Comparison of ENCODE assay signal across 9 cellular contexts in the genomic region with DNA sequence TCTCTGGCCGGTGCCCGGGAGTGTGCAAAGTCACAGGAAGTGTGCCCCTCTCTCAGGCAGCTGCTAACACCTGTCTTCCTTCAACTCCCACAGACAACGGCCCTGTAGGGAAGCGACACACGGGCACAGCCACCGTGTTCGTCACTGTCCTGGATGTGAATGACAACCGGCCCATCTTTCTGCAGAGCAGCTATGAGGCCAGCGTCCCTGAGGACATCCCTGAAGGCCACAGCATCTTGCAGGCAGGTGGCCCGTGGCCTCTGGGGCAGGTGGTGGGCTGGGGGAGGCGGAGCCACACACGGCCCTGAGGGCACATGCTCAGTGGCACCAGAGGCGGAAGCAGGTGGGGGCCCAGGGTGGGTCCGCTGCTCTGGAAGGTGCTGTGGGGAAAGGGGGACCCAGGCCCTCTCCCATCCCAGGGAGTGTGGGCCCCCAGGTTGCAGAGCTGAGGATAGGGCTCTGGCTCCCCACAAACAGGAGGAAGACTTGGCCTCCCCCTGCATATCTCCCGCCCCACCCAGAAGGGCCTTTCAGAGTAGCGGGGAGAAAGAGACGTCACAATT. TPM values are rescaled to one million over a fixed set of nuclear protein-coding genes. Genes with fewer than 3 reads are reported as not detected.
DNase-seq lines count a peak whose midpoint lies in the region; ATAC-seq and TF ChIP-seq lines count a peak whose summit lies in the region.
"Had no signal": no experiment of that assay in that cellular context is flagged by ENCODE, and none has a peak within 500 bp of the region (broad histone marks: within the 10 kb centered on the region; RNA-seq: fewer than 3 reads in every experiment).

No MANE protein-coding gene starts in this region.

- peaks cover 8% of the 10 kb centered on the region for H3K4me1 ChIP-seq in GM23338 (ENCODE audit: insufficient read depth)
- H3K4me1 ChIP-seq in right cardiac atrium (ENCODE audit: control insufficient read depth, insufficient read depth, low read length): peaks cover 24% of the 10 kb centered on the region

- H3K4me3 Mint-ChIP-seq in GM23338: no peak overlapping the region
- H3K4me3 Mint-ChIP-seq in activated T-cell treated with anti-CD3 and anti-CD28 coated beads, Interleukin-2, amount 50 U/mL, for 72 hours: peak overlapping the region; percentile 85 to 87

- DNase-seq in GM23338 (ENCODE audit: low spot score) (no peak), right cardiac atrium (no peak), KG1 (lab: John Stamatoyannopoulos, UW) (no peak), GDM1 (lab: John Stamatoyannopoulos, UW) (no peak), medulla oblongata (ENCODE audit: extremely low spot score) (no peak)
- DNase-seq in activated T-cell treated with anti-CD3 and anti-CD28 coated beads, Interleukin-2, amount 50 U/mL, for 72 hours: no peak
- DNase-seq in stimulated activated CD8-positive, alpha-beta memory T cell treated with anti-CD3 and anti-CD28 coated beads, Interleukin-4, amount 100 ng/mL, for 48 hours: peak; percentile 50

- no peaks in the 10 kb centered on the region for H3K79me2 ChIP-seq in GM23338 (replicated peaks; ENCODE audit: insufficient read depth)

- H3K27me3 ChIP-seq in GM23338 (ENCODE audit: insufficient read depth) (no peaks in the 10 kb centered on the region), right cardiac atrium (ENCODE audit: control insufficient read depth, insufficient read depth) (no peaks in the 10 kb centered on the region)

- no peaks in the 10 kb centered on the region for H3K9me3 ChIP-seq in right cardiac atrium (ENCODE audit: control insufficient read depth, low read length)

- no peak overlapping the region for H3K27ac Mint-ChIP-seq in GM23338
- H3K27ac Mint-ChIP-seq in activated T-cell treated with anti-CD3 and anti-CD28 coated beads, Interleukin-2, amount 50 U/mL, for 72 hours: peak overlapping the region; percentile 99

- peaks cover 20% of the 10 kb centered on the region for H3K27me3 Mint-ChIP-seq in GM23338 (ENCODE audit: insufficient read depth, low read depth, poor library complexity)
- H3K27me3 Mint-ChIP-seq in activated T-cell treated with anti-CD3 and anti-CD28 coated beads, Interleukin-2, amount 50 U/mL, for 72 hours (ENCODE audit: low read depth): no peaks in the 10 kb centered on the region

- H3K36me3 ChIP-seq in GM23338 (ENCODE audit: insufficient read depth): no peaks in the 10 kb centered on the region

- WGBS in right cardiac atrium: 62% methylated on average over 17 of the region's 17 CpGs

- no peaks in the 10 kb centered on the region for H4K20me1 ChIP-seq in GM23338 (replicated peaks; ENCODE audit: insufficient read depth)

- intact Hi-C loops in right cardiac atrium (cut with DNase I): no loop called here

- no peaks in the 10 kb centered on the region for H3K9me2 ChIP-seq in GM23338 (ENCODE audit: insufficient read depth)

- H3K4me2 ChIP-seq in GM23338: no peak overlapping the region

- ATAC-seq in GM23338 (no peak), right cardiac atrium (no peak), HG02970 (IDR thresholded peaks at IDR 0.05; ENCODE audit: low FRiP score, unreplicated experiment) (no peak)
- ATAC-seq in activated T-cell treated with anti-CD3 and anti-CD28 coated beads, Interleukin-2, amount 50 U/mL, for 72 hours (replicated peaks in 1 of 2): peak; percentile 58 to 69

- H3K27ac ChIP-seq in GM23338 (ENCODE audit: low read depth) (no peak overlapping the region), right cardiac atrium (ENCODE audit: low read length) (peak overlapping the region; percentile 95)

- peak overlapping the region; percentile 89; the same call in 1 of the 2 replicates for H2AFZ ChIP-seq in GM23338

- peaks cover 14% of the 10 kb centered on the region for H3K4me1 Mint-ChIP-seq in GM23338
- H3K4me1 Mint-ChIP-seq in activated T-cell treated with anti-CD3 and anti-CD28 coated beads, Interleukin-2, amount 50 U/mL, for 72 hours (ENCODE audit: low read depth): peaks cover 62% of the 10 kb centered on the region

- TF ChIP-seq CTCF in GM23338 (conservative IDR thresholded peaks at IDR 0.05; ENCODE audit: low read depth in 2 of 2): no peak

- H3K36me3 Mint-ChIP-seq in GM23338 (ENCODE audit: low read depth): no peaks in the 10 kb centered on the region
- no peaks in the 10 kb centered on the region for H3K36me3 Mint-ChIP-seq in activated T-cell treated with anti-CD3 and anti-CD28 coated beads, Interleukin-2, amount 50 U/mL, for 72 hours (ENCODE audit: insufficient read depth in 2 of 2)

- no peaks in the 10 kb centered on the region for H3K9me3 Mint-ChIP-seq in GM23338
- H3K9me3 Mint-ChIP-seq in activated T-cell treated with anti-CD3 and anti-CD28 coated beads, Interleukin-2, amount 50 U/mL, for 72 hours: no peaks in the 10 kb centered on the region

- H3K4me3 ChIP-seq in GM23338 (no peak overlapping the region), right cardiac atrium (ENCODE audit: low read length) (no peak overlapping the region)

- no peaks in the 10 kb centered on the region for H3F3A ChIP-seq in GM23338 (replicated peaks; ENCODE audit: low read depth)

TF ChIP-seq in GM23338, 12 proteins besides CTCF, POLR2A, EP300 and RAD21:
- TF ChIP-seq ZNF331 (CRISPR knock-in tag; IDR thresholded peaks at IDR 0.05; ENCODE audit: low read depth) (no peak), STAT1 (IDR thresholded peaks at IDR 0.05; ENCODE audit: unreplicated experiment) (no peak), CREB1 (CRISPR knock-in tag; IDR thresholded peaks at IDR 0.05; ENCODE audit: low read depth) (no peak), NANOG (IDR thresholded peaks at IDR 0.05; ENCODE audit: borderline replicate concordance) (no peak), EZH2phosphoT487 (IDR thresholded peaks at IDR 0.05; ENCODE audit: unreplicated experiment) (no peak), EZH2 (IDR thresholded peaks at IDR 0.05; ENCODE audit: low read depth, unreplicated experiment) (no peak), JUNB (IDR thresholded peaks at IDR 0.05; ENCODE audit: unreplicated experiment) (no peak)
- TF ChIP-seq, protein P1, sequence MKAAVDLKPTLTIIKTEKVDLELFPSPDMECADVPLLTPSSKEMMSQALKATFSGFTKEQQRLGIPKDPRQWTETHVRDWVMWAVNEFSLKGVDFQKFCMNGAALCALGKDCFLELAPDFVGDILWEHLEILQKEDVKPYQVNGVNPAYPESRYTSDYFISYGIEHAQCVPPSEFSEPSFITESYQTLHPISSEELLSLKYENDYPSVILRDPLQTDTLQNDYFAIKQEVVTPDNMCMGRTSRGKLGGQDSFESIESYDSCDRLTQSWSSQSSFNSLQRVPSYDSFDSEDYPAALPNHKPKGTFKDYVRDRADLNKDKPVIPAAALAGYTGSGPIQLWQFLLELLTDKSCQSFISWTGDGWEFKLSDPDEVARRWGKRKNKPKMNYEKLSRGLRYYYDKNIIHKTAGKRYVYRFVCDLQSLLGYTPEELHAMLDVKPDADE (IDR thresholded peaks at IDR 0.05): no peak
- TF ChIP-seq, protein P2, sequence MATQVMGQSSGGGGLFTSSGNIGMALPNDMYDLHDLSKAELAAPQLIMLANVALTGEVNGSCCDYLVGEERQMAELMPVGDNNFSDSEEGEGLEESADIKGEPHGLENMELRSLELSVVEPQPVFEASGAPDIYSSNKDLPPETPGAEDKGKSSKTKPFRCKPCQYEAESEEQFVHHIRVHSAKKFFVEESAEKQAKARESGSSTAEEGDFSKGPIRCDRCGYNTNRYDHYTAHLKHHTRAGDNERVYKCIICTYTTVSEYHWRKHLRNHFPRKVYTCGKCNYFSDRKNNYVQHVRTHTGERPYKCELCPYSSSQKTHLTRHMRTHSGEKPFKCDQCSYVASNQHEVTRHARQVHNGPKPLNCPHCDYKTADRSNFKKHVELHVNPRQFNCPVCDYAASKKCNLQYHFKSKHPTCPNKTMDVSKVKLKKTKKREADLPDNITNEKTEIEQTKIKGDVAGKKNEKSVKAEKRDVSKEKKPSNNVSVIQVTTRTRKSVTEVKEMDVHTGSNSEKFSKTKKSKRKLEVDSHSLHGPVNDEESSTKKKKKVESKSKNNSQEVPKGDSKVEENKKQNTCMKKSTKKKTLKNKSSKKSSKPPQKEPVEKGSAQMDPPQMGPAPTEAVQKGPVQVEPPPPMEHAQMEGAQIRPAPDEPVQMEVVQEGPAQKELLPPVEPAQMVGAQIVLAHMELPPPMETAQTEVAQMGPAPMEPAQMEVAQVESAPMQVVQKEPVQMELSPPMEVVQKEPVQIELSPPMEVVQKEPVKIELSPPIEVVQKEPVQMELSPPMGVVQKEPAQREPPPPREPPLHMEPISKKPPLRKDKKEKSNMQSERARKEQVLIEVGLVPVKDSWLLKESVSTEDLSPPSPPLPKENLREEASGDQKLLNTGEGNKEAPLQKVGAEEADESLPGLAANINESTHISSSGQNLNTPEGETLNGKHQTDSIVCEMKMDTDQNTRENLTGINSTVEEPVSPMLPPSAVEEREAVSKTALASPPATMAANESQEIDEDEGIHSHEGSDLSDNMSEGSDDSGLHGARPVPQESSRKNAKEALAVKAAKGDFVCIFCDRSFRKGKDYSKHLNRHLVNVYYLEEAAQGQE (IDR thresholded peaks at IDR 0.05; ENCODE audit: unreplicated experiment): no peak
TF ChIP-seq in GM23338: peak in this region for 0.

RNA-seq across cellular contexts. Expression of a gene that starts 6.9 kb away (rescaled TPM):
- total RNA-seq in GM23338 (2014; rRNA removed; shearing (Covaris generic)): 0.17 and 0.19 TPM in 2 replicates
- polyA plus RNA-seq in GM23338 (2016; fragmentation: Nextera tagmentation; extraction: Ambion mirVana) (0.15 and 0.19 TPM in 2 replicates), right cardiac atrium (0.09 TPM)
- total RNA-seq in activated T-cell treated with anti-CD3 and anti-CD28 coated beads, Interleukin-2, amount 50 U/mL, for 72 hours: under 1 TPM; 0.35 to 0.43 TPM
- under 1 TPM in 3 of 4 donors, not detected in 1; 0.14 to 0.36 (median 0.24) TPM for total RNA-seq in right cardiac atrium
- total RNA-seq: pulmonary artery endothelial cell had no signal

Comparison
In these comparisons a context has a peak if more than half of its experiments do, and no peak if none do; other contexts are left out.
1. ATAC-seq: peak in activated T-cell treated with anti-CD3 and anti-CD28 coated beads, Interleukin-2, amount 50 U/mL, for 72 hours (2 of 2); none in GM23338 (single experiment), right cardiac atrium (0 of 2) and HG02970 (single experiment).